20 cellular contexts compared by ENCODE assay signal in genomic region chr12:111309584-111309983, GRCh38.
"Had no signal": no experiment of that assay in that cellular context is flagged by ENCODE, and none has a peak within 500 bp of the region (broad histone marks: within the 10 kb centered on the region; RNA-seq: fewer than 3 reads in every experiment).

No MANE protein-coding gene starts in this region.

- H3K4me3 Mint-ChIP-seq: activated CD4-positive, alpha-beta T cell treated with anti-CD3 and anti-CD28 coated beads, Interleukin-2, amount 10 ng/mL, durations not matched to agents 24 days and 14 days; activated CD8-positive, alpha-beta T cell treated with anti-CD3 and anti-CD28 coated beads for 36 hours; activated naive CD4-positive, alpha-beta T cell treated with anti-CD3 and anti-CD28 coated beads for 36 hours; activated naive CD8-positive, alpha-beta T cell treated with anti-CD3 and anti-CD28 coated beads, Interleukin-2, amount 50 U/mL, for 24 hours; activated T-cell treated with anti-CD3 and anti-CD28 coated beads, Interleukin-2, amount 50 U/mL, for 24 hours; brain; endodermal cell; natural killer cell treated with Interleukin-12 subunit alpha and Interleukin-12 subunit beta and Interleukin-15 and Interleukin-18, amount 100 ng/mL, for 72 hours; stimulated activated naive CD8-positive, alpha-beta T cell treated with anti-CD3 and anti-CD28 coated beads, Interleukin-15, Interleukin-2, amounts not matched to agents 100 ng/mL and 50 ng/mL, for 24 hours had no signal

- DNase-seq: activated CD4-positive, alpha-beta T cell treated with anti-CD3 and anti-CD28 coated beads, Interleukin-2, amount 10 ng/mL, durations not matched to agents 24 days and 14 days; activated CD8-positive, alpha-beta T cell treated with anti-CD3 and anti-CD28 coated beads for 36 hours; activated naive CD4-positive, alpha-beta T cell treated with anti-CD3 and anti-CD28 coated beads for 36 hours; activated naive CD8-positive, alpha-beta T cell treated with anti-CD3 and anti-CD28 coated beads, Interleukin-2, amount 50 U/mL, for 24 hours; activated T-cell treated with anti-CD3 and anti-CD28 coated beads, Interleukin-2, amount 50 U/mL, for 24 hours; anterior cingulate cortex; caudate nucleus; endodermal cell; foreskin fibroblast; left cardiac atrium; mesendoderm; stimulated activated CD4-positive, alpha-beta T cell treated with anti-CD3 and anti-CD28 coated beads, Interleukin-12 subunit alpha, Interleukin-12 subunit beta, amount 100 ng/mL, for 4 hours; stimulated activated CD4-positive, alpha-beta T cell treated with anti-CD3 and anti-CD28 coated beads, Interleukin-1b, Interleukin-23, amount 100 ng/mL, for 48 hours; T-helper 9 cell; transverse colon; uterus had no signal

- ATAC-seq: activated CD8-positive, alpha-beta T cell treated with anti-CD3 and anti-CD28 coated beads for 36 hours; activated naive CD8-positive, alpha-beta T cell treated with anti-CD3 and anti-CD28 coated beads, Interleukin-2, amount 50 U/mL, for 24 hours; left cardiac atrium had no signal

- H3K27ac Mint-ChIP-seq: activated CD4-positive, alpha-beta T cell treated with anti-CD3 and anti-CD28 coated beads, Interleukin-2, amount 10 ng/mL, durations not matched to agents 24 days and 14 days; activated CD8-positive, alpha-beta T cell treated with anti-CD3 and anti-CD28 coated beads for 36 hours; activated naive CD4-positive, alpha-beta T cell treated with anti-CD3 and anti-CD28 coated beads for 36 hours; activated naive CD8-positive, alpha-beta T cell treated with anti-CD3 and anti-CD28 coated beads, Interleukin-2, amount 50 U/mL, for 24 hours; activated T-cell treated with anti-CD3 and anti-CD28 coated beads, Interleukin-2, amount 50 U/mL, for 24 hours; activated T-helper 2 cell treated with anti-CD3 and anti-CD28 coated beads, Interferon-gamma antibody, Interleukin-2, Interleukin-4, amounts not matched to agents 10 μg/mL and 5 μg/mL and 100 μg/mL, durations not matched to agents 14 hours and 24 hours and 36 hours; endodermal cell; natural killer cell treated with Interleukin-12 subunit alpha and Interleukin-12 subunit beta and Interleukin-15 and Interleukin-18, amount 100 ng/mL, for 72 hours; stimulated activated naive CD8-positive, alpha-beta T cell treated with anti-CD3 and anti-CD28 coated beads, Interleukin-15, Interleukin-2, amounts not matched to agents 100 ng/mL and 50 ng/mL, for 24 hours had no signal
